31 cellular contexts compared by ENCODE assay signal in genomic region chr17:68939195-68939594, GRCh38. TPM values are rescaled to one million over a fixed set of nuclear protein-coding genes. Genes with fewer than 3 reads are reported as not detected.
"Had no signal": no experiment of that assay in that cellular context is flagged by ENCODE, and none has a peak within 500 bp of the region (broad histone marks: within the 10 kb centered on the region; RNA-seq: fewer than 3 reads in every experiment).

No MANE protein-coding gene starts in this region.

- DNase-seq: hippocampal formation; kidney glomerular epithelial cell; left cardiac atrium; left ventricle myocardium superior; lower lobe of right lung; mesendoderm; naive B cell; natural killer cell; nephron progenitor cell; occipital lobe; retina; right cardiac atrium; sigmoid colon; small intestine; stimulated activated CD4-positive, alpha-beta T cell treated with anti-CD3 and anti-CD28 coated beads, Interleukin-1b, Interleukin-23, amount 100 ng/mL, for 48 hours; stimulated activated CD4-positive, alpha-beta T cell treated with anti-CD3 and anti-CD28 coated beads, Interleukin-2, amount 100 ng/mL, for 48 hours; stimulated activated CD4-positive, alpha-beta T cell treated with anti-CD3 and anti-CD28 coated beads, Interleukin-4, amount 100 ng/mL, for 4 hours; stimulated activated CD8-positive, alpha-beta memory T cell treated with anti-CD3 and anti-CD28 coated beads, Interleukin-4, amount 100 ng/mL, for 48 hours; stimulated activated naive CD8-positive, alpha-beta T cell treated with anti-CD3 and anti-CD28 coated beads, Interleukin-15, Interleukin-2, amounts not matched to agents 100 U/mL and 50 U/mL, for 24 hours; stomach; testis; thyroid gland; transverse colon; upper lobe of left lung had no signal

- ATAC-seq: left cardiac atrium; left lobe of liver; left ventricle myocardium superior; lower lobe of right lung; natural killer cell; stimulated activated memory B cell treated with anti-CD40 and anti-IgM and Interleukin-4, amounts not matched to agents 10 μg/mL and 1 μg/mL and 100 μg/mL, for 72 hours; stimulated activated naive CD8-positive, alpha-beta T cell treated with anti-CD3 and anti-CD28 coated beads, Interleukin-15, Interleukin-2, amounts not matched to agents 100 U/mL and 50 U/mL, for 24 hours had no signal

- H3K9ac ChIP-seq: neural progenitor cell, parathyroid adenoma had no signal

- H3K4me2 ChIP-seq: neural progenitor cell had no signal

- H3K36me3 ChIP-seq: lower lobe of right lung, neural progenitor cell, neutrophil, sigmoid colon, stomach, thyroid gland, transverse colon, upper lobe of left lung, vagina had no signal

- H3K27me3 ChIP-seq: neural progenitor cell, neutrophil, sigmoid colon, stomach, testis, thyroid gland, transverse colon, upper lobe of left lung, vagina had no signal

- H3K4me3 ChIP-seq: lower lobe of right lung, neural progenitor cell, sigmoid colon, stomach, testis, thyroid gland, transverse colon, upper lobe of left lung, vagina had no signal

- H3K27ac ChIP-seq: lower lobe of right lung, neural progenitor cell, neutrophil, parathyroid adenoma, sigmoid colon, stomach, testis, thyroid gland, transverse colon, upper lobe of left lung, vagina had no signal

- H3K79me2 ChIP-seq: parathyroid adenoma had no signal

- H3K9me3 ChIP-seq: lower lobe of right lung, neutrophil, sigmoid colon, stomach, testis, thyroid gland, transverse colon, upper lobe of left lung, vagina had no signal

- H3K4me1 ChIP-seq: lower lobe of right lung, neural progenitor cell, parathyroid adenoma, sigmoid colon, stomach, testis, thyroid gland, transverse colon, upper lobe of left lung, vagina had no signal

- H2AFZ ChIP-seq: neural progenitor cell, parathyroid adenoma had no signal

- FAIRE-seq: keratinocyte, small intestine had no signal

RNA-seq across cellular contexts. Expression of gene ABCA8, which starts 16.0 kb away (rescaled TPM):
- total RNA-seq: natural killer cell had no signal
